In the genomic region with DNA sequence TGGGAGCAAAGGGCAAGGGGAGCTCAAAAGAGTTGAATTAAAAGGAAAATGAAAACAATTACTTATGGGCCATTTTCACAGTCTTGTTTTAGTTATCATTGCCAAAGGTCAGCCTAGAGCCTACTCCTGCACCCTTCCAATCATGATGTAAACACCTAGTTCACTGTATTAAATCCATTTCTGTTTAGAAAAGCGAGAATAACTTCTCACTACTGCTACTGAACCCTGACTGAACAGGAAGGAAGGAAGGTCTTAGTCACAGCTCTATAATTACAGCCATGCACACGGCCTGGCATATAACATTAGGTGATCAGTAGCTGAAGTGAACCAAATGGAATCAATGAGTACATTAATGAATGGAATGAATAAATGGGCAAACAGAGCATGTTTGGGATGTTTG, we compare ENCODE assay signal across 9 cellular contexts.
DNase-seq lines count a peak whose midpoint lies in the region; ATAC-seq and TF ChIP-seq lines count a peak whose summit lies in the region.
"Had no signal": no experiment of that assay in that cellular context is flagged by ENCODE, and none has a peak within 500 bp of the region (broad histone marks: within the 10 kb centered on the region; RNA-seq: fewer than 3 reads in every experiment).

No MANE protein-coding gene starts in this region.

- no peaks in the 10 kb centered on the region for H3K36me3 Mint-ChIP-seq in CD4-positive, CD25-positive, alpha-beta regulatory T cell
- H3K36me3 Mint-ChIP-seq in activated T-helper 2 cell treated with anti-CD3 and anti-CD28 coated beads, Interferon-gamma antibody, Interleukin-2, Interleukin-4, amounts not matched to agents 10 μg/mL and 5 μg/mL and 100 μg/mL, durations not matched to agents 14 hours and 24 hours and 36 hours (ENCODE audit: low read depth), result peaks cover 40% of the 10 kb centered on the region

- no peak overlapping the region for H3K27ac ChIP-seq in CD4-positive, CD25-positive, alpha-beta regulatory T cell (ENCODE audit: insufficient read depth, low read length, poor library complexity, severe bottlenecking)
- no peak overlapping the region for H3K27ac ChIP-seq in left lung

- peak overlapping the region; percentile 16 for H3K4me3 ChIP-seq in CD4-positive, CD25-positive, alpha-beta regulatory T cell (ENCODE audit: low read depth, low read length)
- H3K4me3 ChIP-seq in left lung, result no peak overlapping the region
- H3K4me3 ChIP-seq: lung had no signal

- ATAC-seq in CD4-positive, CD25-positive, alpha-beta regulatory T cell (ENCODE audit: low read depth in 2 of 2), result peak; percentile 58
- ATAC-seq in GM19043 (IDR thresholded peaks at IDR 0.05; ENCODE audit: low read depth, unreplicated experiment), result peak; percentile 73
- peak; percentile 59 for ATAC-seq in HG03060 (IDR thresholded peaks at IDR 0.05; ENCODE audit: low read depth, unreplicated experiment)
- no peak for ATAC-seq in left lung

- H3K27ac Mint-ChIP-seq in CD4-positive, CD25-positive, alpha-beta regulatory T cell, result peak overlapping the region; percentile 44 to 67 (median 62)
- H3K27ac Mint-ChIP-seq in activated T-helper 2 cell treated with anti-CD3 and anti-CD28 coated beads, Interferon-gamma antibody, Interleukin-2, Interleukin-4, amounts not matched to agents 10 μg/mL and 5 μg/mL and 100 μg/mL, durations not matched to agents 14 hours and 24 hours and 36 hours, result peak overlapping the region; percentile 99

- H3K4me1 Mint-ChIP-seq in CD4-positive, CD25-positive, alpha-beta regulatory T cell, result peaks cover 8 to 22% (median 17%) of the 10 kb centered on the region in 4 donors
- H3K4me1 Mint-ChIP-seq in activated T-helper 2 cell treated with anti-CD3 and anti-CD28 coated beads, Interferon-gamma antibody, Interleukin-2, Interleukin-4, amounts not matched to agents 10 μg/mL and 5 μg/mL and 100 μg/mL, durations not matched to agents 14 hours and 24 hours and 36 hours (ENCODE audit: low read depth), result peaks cover 49% of the 10 kb centered on the region

- H3K27me3 ChIP-seq in CD4-positive, CD25-positive, alpha-beta regulatory T cell (ENCODE audit: control insufficient read depth, insufficient read depth, low read length), result no peaks in the 10 kb centered on the region
- no peaks in the 10 kb centered on the region for H3K27me3 ChIP-seq in left lung

- no peak for TF ChIP-seq CTCF in left lung (IDR thresholded peaks at IDR 0.05)

- peak overlapping the region in 2 of 4 donors; percentile 37 to 61 for H3K4me3 Mint-ChIP-seq in CD4-positive, CD25-positive, alpha-beta regulatory T cell
- peak overlapping the region; percentile 31 for H3K4me3 Mint-ChIP-seq in activated T-helper 2 cell treated with anti-CD3 and anti-CD28 coated beads, Interferon-gamma antibody, Interleukin-2, Interleukin-4, amounts not matched to agents 10 μg/mL and 5 μg/mL and 100 μg/mL, durations not matched to agents 14 hours and 24 hours and 36 hours (ENCODE audit: low read depth)

- H3K36me3 ChIP-seq in CD4-positive, CD25-positive, alpha-beta regulatory T cell (ENCODE audit: control insufficient read depth, insufficient read depth, low read length), result no peaks in the 10 kb centered on the region
- no peaks in the 10 kb centered on the region for H3K36me3 ChIP-seq in left lung

- no peaks in the 10 kb centered on the region for H3K9me3 ChIP-seq in CD4-positive, CD25-positive, alpha-beta regulatory T cell (ENCODE audit: control insufficient read depth in 2 of 2, low read length in 2 of 2)
- H3K9me3 ChIP-seq in left lung, result no peaks in the 10 kb centered on the region

- H3K27me3 Mint-ChIP-seq in CD4-positive, CD25-positive, alpha-beta regulatory T cell, result no peaks in the 10 kb centered on the region
- H3K27me3 Mint-ChIP-seq in activated T-helper 2 cell treated with anti-CD3 and anti-CD28 coated beads, Interferon-gamma antibody, Interleukin-2, Interleukin-4, amounts not matched to agents 10 μg/mL and 5 μg/mL and 100 μg/mL, durations not matched to agents 14 hours and 24 hours and 36 hours (ENCODE audit: low read depth), result no peaks in the 10 kb centered on the region

- H3K9me3 Mint-ChIP-seq in CD4-positive, CD25-positive, alpha-beta regulatory T cell, result peaks cover 0 to 3% (median 0%) of the 10 kb centered on the region in 7 donors
- H3K9me3 Mint-ChIP-seq in activated T-helper 2 cell treated with anti-CD3 and anti-CD28 coated beads, Interferon-gamma antibody, Interleukin-2, Interleukin-4, amounts not matched to agents 10 μg/mL and 5 μg/mL and 100 μg/mL, durations not matched to agents 14 hours and 24 hours and 36 hours, result peaks cover 27% of the 10 kb centered on the region

- peaks cover 9% of the 10 kb centered on the region for H3K4me1 ChIP-seq in CD4-positive, CD25-positive, alpha-beta regulatory T cell (ENCODE audit: control insufficient read depth, insufficient read depth, low read length, poor library complexity, severe bottlenecking)
- no peaks in the 10 kb centered on the region for H3K4me1 ChIP-seq in left lung

- intact Hi-C loops in activated T-helper 2 cell treated with anti-CD3 and anti-CD28 coated beads, Interferon-gamma antibody, Interleukin-2, Interleukin-4, amounts not matched to agents 10 μg/mL and 5 μg/mL and 100 μg/mL, durations not matched to agents 14 hours and 24 hours and 36 hours (cut with micrococcal nuclease), result loop anchor here (1.0 to 10.0 kb wide), 8 partner anchors 8 to 1088 kb away; partner anchors contain the start of genes C11orf58 and NCR3LG1
- intact Hi-C loops in left lung (cut with DNase I), result no loop called here

- peak in 1 of 3 donors; percentile 53 for DNase-seq in CD4-positive, CD25-positive, alpha-beta regulatory T cell
- no peak for DNase-seq in activated T-helper 2 cell treated with anti-CD3 and anti-CD28 coated beads, Interferon-gamma antibody, Interleukin-2, Interleukin-4, amounts not matched to agents 10 μg/mL and 5 μg/mL and 100 μg/mL, durations not matched to agents 14 hours and 24 hours and 36 hours (ENCODE audit: low spot score)
- DNase-seq in RKO (ENCODE audit: low spot score) (no peak), GOT3 (lab: John Stamatoyannopoulos, UW) (no peak), left lung (no peak), AG08395 (ENCODE audit: low spot score) (no peak)
